In the genomic region with DNA sequence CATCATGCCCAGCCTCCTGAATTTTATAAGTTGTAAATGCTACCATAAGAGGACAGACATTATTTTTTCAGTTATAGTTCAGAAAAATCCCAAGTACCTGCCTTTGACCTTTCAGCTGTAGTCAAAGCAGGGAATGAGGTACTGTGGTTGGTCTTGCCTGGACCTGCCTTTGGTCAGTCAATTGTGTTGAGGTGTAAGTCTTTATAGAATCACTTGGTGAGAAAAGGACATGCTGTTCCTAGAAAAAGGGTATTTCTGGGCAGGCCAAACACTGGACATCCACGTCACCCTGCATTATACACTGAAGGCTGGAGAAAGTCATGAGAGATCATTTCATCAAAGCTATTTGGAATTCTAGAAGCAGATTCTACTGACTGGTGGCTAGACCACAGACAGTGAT, we compare ENCODE assay signal across 29 cellular contexts. TPM values are rescaled to one million over a fixed set of nuclear protein-coding genes. Genes with fewer than 3 reads are reported as not detected.
"Had no signal": no experiment of that assay in that cellular context is flagged by ENCODE, and none has a peak within 500 bp of the region (broad histone marks: within the 10 kb centered on the region; RNA-seq: fewer than 3 reads in every experiment).

No MANE protein-coding gene starts in this region.

- H3K27me3 Mint-ChIP-seq: memory B cell; progenitor cell of endocrine pancreas; stimulated activated memory B cell treated with anti-CD40 and anti-IgM and Interleukin-4, amounts not matched to agents 10 μg/mL and 1 μg/mL and 100 μg/mL, for 72 hours; stimulated activated naive CD8-positive, alpha-beta T cell treated with anti-CD3 and anti-CD28 coated beads, Interleukin-15, amount 100 ng/mL, for 72 hours; type B pancreatic cell had no signal

- H3K36me3 ChIP-seq: left ventricle myocardium inferior, ovary, right atrium auricular region, right lobe of liver, tibial nerve, uterus had no signal

- H3K27ac ChIP-seq: left ventricle myocardium inferior, ovary, right atrium auricular region, right lobe of liver, tibial nerve, uterus had no signal

- H3K27ac Mint-ChIP-seq: memory B cell; natural killer cell; progenitor cell of endocrine pancreas; stimulated activated memory B cell treated with anti-CD40 and anti-IgM and Interleukin-4, amounts not matched to agents 10 μg/mL and 1 μg/mL and 100 μg/mL, for 72 hours; stimulated activated naive CD8-positive, alpha-beta T cell treated with anti-CD3 and anti-CD28 coated beads, Interleukin-15, amount 100 ng/mL, for 72 hours; type B pancreatic cell had no signal

- DNase-seq: islet precursor cell; left ventricle myocardium inferior; natural killer cell; ovary; right lobe of liver; stimulated activated CD4-positive, alpha-beta T cell treated with anti-CD3 and anti-CD28 coated beads, Interleukin-1b, Interleukin-23, amount 100 ng/mL, for 48 hours; stimulated activated CD4-positive, alpha-beta T cell treated with anti-CD3 and anti-CD28 coated beads, Interleukin-2, amount 100 ng/mL, for 48 hours; stimulated activated CD4-positive, alpha-beta T cell treated with anti-CD3 and anti-CD28 coated beads, Interleukin-4, amount 100 ng/mL, for 4 hours; stimulated activated CD8-positive, alpha-beta memory T cell treated with anti-CD3 and anti-CD28 coated beads, Interleukin-4, amount 100 ng/mL, for 48 hours; stimulated activated naive CD4-positive, alpha-beta T cell treated with Interleukin-2 at 50 U/mL for 16 hours; stimulated activated naive CD8-positive, alpha-beta T cell treated with anti-CD3 and anti-CD28 coated beads, Interleukin-15, amount 100 ng/mL, for 72 hours; substantia nigra; uterus had no signal

- H3K9me3 Mint-ChIP-seq: memory B cell; natural killer cell; stimulated activated memory B cell treated with anti-CD40 and anti-IgM and Interleukin-4, amounts not matched to agents 10 μg/mL and 1 μg/mL and 100 μg/mL, for 72 hours; stimulated activated naive CD8-positive, alpha-beta T cell treated with anti-CD3 and anti-CD28 coated beads, Interleukin-15, amount 100 ng/mL, for 72 hours; type B pancreatic cell had no signal

- H3K27me3 ChIP-seq: ovary, right atrium auricular region, right lobe of liver, tibial nerve, uterus had no signal

- ATAC-seq: natural killer cell; right lobe of liver; stimulated activated memory B cell treated with anti-CD40 and anti-IgM and Interleukin-4, amounts not matched to agents 10 μg/mL and 1 μg/mL and 100 μg/mL, for 72 hours; stimulated activated naive CD8-positive, alpha-beta T cell treated with anti-CD3 and anti-CD28 coated beads, Interleukin-15, amount 100 ng/mL, for 72 hours had no signal

- H3K9me3 ChIP-seq: left ventricle myocardium inferior, ovary, right atrium auricular region, right lobe of liver, tibial nerve, uterus had no signal

- H3K4me3 ChIP-seq: left ventricle myocardium inferior, lung, ovary, right atrium auricular region, right lobe of liver, smooth muscle cell, tibial nerve, uterus had no signal

- H3K4me3 Mint-ChIP-seq: memory B cell; natural killer cell; stimulated activated memory B cell treated with anti-CD40 and anti-IgM and Interleukin-4, amounts not matched to agents 10 μg/mL and 1 μg/mL and 100 μg/mL, for 72 hours; stimulated activated naive CD8-positive, alpha-beta T cell treated with anti-CD3 and anti-CD28 coated beads, Interleukin-15, amount 100 ng/mL, for 72 hours; type B pancreatic cell had no signal

- H3K36me3 Mint-ChIP-seq: natural killer cell, type B pancreatic cell had no signal

- H3K4me1 ChIP-seq: right atrium auricular region, tibial nerve, uterus had no signal

- H3K4me2 ChIP-seq: smooth muscle cell had no signal

- H3K4me1 Mint-ChIP-seq: natural killer cell; stimulated activated memory B cell treated with anti-CD40 and anti-IgM and Interleukin-4, amounts not matched to agents 10 μg/mL and 1 μg/mL and 100 μg/mL, for 72 hours; stimulated activated naive CD8-positive, alpha-beta T cell treated with anti-CD3 and anti-CD28 coated beads, Interleukin-15, amount 100 ng/mL, for 72 hours had no signal

RNA-seq across cellular contexts. Expression of a gene that starts 59.4 kb away (rescaled TPM):
- total RNA-seq: kidney epithelial cell, mucosa of gallbladder, omental fat pad, ovary, progenitor cell of endocrine pancreas, pulmonary artery endothelial cell, renal cortical epithelial cell, right atrium auricular region, right lobe of liver, skeletal muscle tissue, smooth muscle cell, tibial nerve, ureter, uterus had no signal
- polyA plus RNA-seq: neural cell, smooth muscle cell had no signal
